1 cellular context compared by ENCODE assay signal in genomic region chr11:66924272-66924671, GRCh38.
TF ChIP-seq lines count a peak whose summit lies in the region.

No MANE protein-coding gene starts in this region.

TF ChIP-seq in HepG2, 621 proteins besides CTCF, POLR2A, EP300 and RAD21 (continued from another document):
- TF ChIP-seq PBX3 (CRISPR knock-in tag; IDR thresholded peaks at IDR 0.05; ENCODE audit: borderline replicate concordance): no peak
